Comparison of ENCODE assay signal across 18 cellular contexts in the genomic region with DNA sequence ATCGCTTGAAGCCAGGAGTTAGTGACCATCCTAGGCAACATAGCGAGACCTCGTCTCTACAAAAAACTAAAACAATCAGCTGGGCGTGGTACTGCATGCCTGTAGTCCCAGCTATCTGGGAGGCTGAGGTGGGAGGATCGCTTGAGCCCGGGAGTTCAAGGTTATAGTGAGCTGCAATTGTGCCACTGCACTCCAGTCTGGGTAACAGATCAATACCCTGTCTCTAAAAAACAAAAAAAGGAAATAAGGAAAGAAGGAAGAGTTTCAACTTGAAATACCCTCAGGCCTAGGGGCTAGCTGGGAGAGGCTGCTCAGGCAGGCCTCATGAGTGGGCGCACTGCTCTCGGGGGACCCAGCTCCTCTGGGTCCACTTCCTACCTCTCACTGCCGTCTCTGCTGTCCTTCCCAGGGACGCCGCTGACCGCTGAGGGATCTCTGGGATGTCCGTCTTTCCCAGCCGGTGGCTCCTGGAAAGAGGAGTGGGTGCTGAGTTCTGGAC. TPM values are rescaled to one million over a fixed set of nuclear protein-coding genes. Genes with fewer than 3 reads are reported as not detected.
DNase-seq lines count a peak whose midpoint lies in the region; ATAC-seq and TF ChIP-seq lines count a peak whose summit lies in the region.
"Had no signal": no experiment of that assay in that cellular context is flagged by ENCODE, and none has a peak within 500 bp of the region (broad histone marks: within the 10 kb centered on the region; RNA-seq: fewer than 3 reads in every experiment).

No MANE protein-coding gene starts in this region.

- peaks cover 81% of the 10 kb centered on the region for H3K36me3 ChIP-seq in CD4-positive, CD25-positive, alpha-beta regulatory T cell (ENCODE audit: control insufficient read depth, insufficient read depth, low read length)
- peaks cover 39% of the 10 kb centered on the region for H3K36me3 ChIP-seq in CD8-positive, alpha-beta T cell (ENCODE audit: insufficient read depth, low read length)

- intact Hi-C loops in CD8-positive, alpha-beta T cell (cut with DNase I, micrococcal nuclease), result no loop called here

- no peak overlapping the region for H3K27ac ChIP-seq in CD4-positive, CD25-positive, alpha-beta regulatory T cell (ENCODE audit: insufficient read depth, low read length, poor library complexity, severe bottlenecking)
- H3K27ac ChIP-seq in CD8-positive, alpha-beta T cell (ENCODE audit: low read depth, low read length), result no peak overlapping the region

- in situ Hi-C loops in GM13976 (cut with MboI; ENCODE audit: low sequenced_read_pairs, unreplicated experiment), result no loop called here

- peak overlapping the region in 2 of 3 donors; percentile 69 to 74 for H3K27ac Mint-ChIP-seq in CD4-positive, CD25-positive, alpha-beta regulatory T cell
- H3K27ac Mint-ChIP-seq in CD8-positive, alpha-beta T cell, result peak overlapping the region; percentile 34
- peak overlapping the region; percentile 55 for H3K27ac Mint-ChIP-seq in activated T-helper 17 cell treated with anti-CD3 and anti-CD28 coated beads, Interleukin-2, amount 50 U/mL, for 72 hours
- peak overlapping the region; percentile 21 to 40 for H3K27ac Mint-ChIP-seq in natural killer cell treated with Interleukin-12 subunit alpha and Interleukin-12 subunit beta and Interleukin-15 and Interleukin-18, amount 100 ng/mL, for 72 hours

- no peaks in the 10 kb centered on the region for H3K9me3 ChIP-seq in CD4-positive, CD25-positive, alpha-beta regulatory T cell (ENCODE audit: control insufficient read depth in 2 of 2, low read length in 2 of 2)
- H3K9me3 ChIP-seq in CD8-positive, alpha-beta T cell (ENCODE audit: low read length), result no peaks in the 10 kb centered on the region

- DNase-seq in CD4-positive, CD25-positive, alpha-beta regulatory T cell, result no peak
- DNase-seq in CD8-positive, alpha-beta T cell, result no peak
- DNase-seq in natural killer cell treated with Interleukin-12 subunit alpha and Interleukin-12 subunit beta and Interleukin-15 and Interleukin-18, amount 100 ng/mL, for 72 hours (ENCODE audit: low spot score), result no peak
- DNase-seq in Ammon's horn (ENCODE audit: low spot score) (no peak), omental fat pad (ENCODE audit: low spot score) (no peak), GM13976 (ENCODE audit: low spot score) (no peak)
- DNase-seq: DMS79 treated with DMSO at 0.1 percent for 48 hours, HCEC 1CT, KBM-7, NCI-H1417 treated with DMSO at 0.1 percent for 48 hours, NCI-H1930, NCI-H69, OCI-M1 had no signal

- H3K27me3 ChIP-seq in CD4-positive, CD25-positive, alpha-beta regulatory T cell (ENCODE audit: control insufficient read depth, insufficient read depth, low read length), result no peaks in the 10 kb centered on the region
- no peaks in the 10 kb centered on the region for H3K27me3 ChIP-seq in CD8-positive, alpha-beta T cell (ENCODE audit: insufficient read depth, low read length)

- no peak for ATAC-seq in CD4-positive, CD25-positive, alpha-beta regulatory T cell (ENCODE audit: low read depth in 2 of 2)
- ATAC-seq in CD8-positive, alpha-beta T cell, result no peak
- ATAC-seq in activated T-helper 17 cell treated with anti-CD3 and anti-CD28 coated beads, Interleukin-2, amount 50 U/mL, for 72 hours (replicated peaks), result no peak
- no peak for ATAC-seq in natural killer cell treated with Interleukin-12 subunit alpha and Interleukin-12 subunit beta and Interleukin-15 and Interleukin-18, amount 100 ng/mL, for 72 hours
- ATAC-seq in omental fat pad (ENCODE audit: low FRiP score) (no peak), GM19397 (IDR thresholded peaks at IDR 0.05; ENCODE audit: unreplicated experiment) (no peak)

- POLR2A ChIA-PET in CD8-positive, alpha-beta T cell (lab: Charles Lee), result no interaction called here

- CTCF ChIA-PET in CD8-positive, alpha-beta T cell (lab: Charles Lee), result interaction anchor here (0.6 to 1.3 kb wide), 3 partner anchors 39 to 139 kb away, joined by 3 to 4 read pairs (median 3); no protein-coding TSS in a partner anchor

- H3K4me1 Mint-ChIP-seq in CD4-positive, CD25-positive, alpha-beta regulatory T cell, result peaks cover 0 to 2% (median 1%) of the 10 kb centered on the region in 4 donors
- no peaks in the 10 kb centered on the region for H3K4me1 Mint-ChIP-seq in CD8-positive, alpha-beta T cell (ENCODE audit: low read depth)
- peaks cover 12% of the 10 kb centered on the region for H3K4me1 Mint-ChIP-seq in activated T-helper 17 cell treated with anti-CD3 and anti-CD28 coated beads, Interleukin-2, amount 50 U/mL, for 72 hours
- peaks cover 9 to 16% of the 10 kb centered on the region in 2 donors for H3K4me1 Mint-ChIP-seq in natural killer cell treated with Interleukin-12 subunit alpha and Interleukin-12 subunit beta and Interleukin-15 and Interleukin-18, amount 100 ng/mL, for 72 hours (ENCODE audit: low read depth in 2 of 2)

- H3K36me3 Mint-ChIP-seq in CD4-positive, CD25-positive, alpha-beta regulatory T cell, result peaks cover 28% of the 10 kb centered on the region
- peaks cover 82% of the 10 kb centered on the region for H3K36me3 Mint-ChIP-seq in CD8-positive, alpha-beta T cell
- peaks cover 99% of the 10 kb centered on the region for H3K36me3 Mint-ChIP-seq in activated T-helper 17 cell treated with anti-CD3 and anti-CD28 coated beads, Interleukin-2, amount 50 U/mL, for 72 hours (ENCODE audit: low read depth)
- H3K36me3 Mint-ChIP-seq in natural killer cell treated with Interleukin-12 subunit alpha and Interleukin-12 subunit beta and Interleukin-15 and Interleukin-18, amount 100 ng/mL, for 72 hours, result peaks cover 12% of the 10 kb centered on the region

- no peaks in the 10 kb centered on the region for H3K27me3 Mint-ChIP-seq in CD4-positive, CD25-positive, alpha-beta regulatory T cell
- H3K27me3 Mint-ChIP-seq in CD8-positive, alpha-beta T cell (ENCODE audit: low read depth), result no peaks in the 10 kb centered on the region
- H3K27me3 Mint-ChIP-seq in activated T-helper 17 cell treated with anti-CD3 and anti-CD28 coated beads, Interleukin-2, amount 50 U/mL, for 72 hours, result no peaks in the 10 kb centered on the region
- H3K27me3 Mint-ChIP-seq in natural killer cell treated with Interleukin-12 subunit alpha and Interleukin-12 subunit beta and Interleukin-15 and Interleukin-18, amount 100 ng/mL, for 72 hours, result no peaks in the 10 kb centered on the region

- H3K4me3 Mint-ChIP-seq in CD4-positive, CD25-positive, alpha-beta regulatory T cell, result no peak overlapping the region
- no peak overlapping the region for H3K4me3 Mint-ChIP-seq in CD8-positive, alpha-beta T cell
- H3K4me3 Mint-ChIP-seq in activated T-helper 17 cell treated with anti-CD3 and anti-CD28 coated beads, Interleukin-2, amount 50 U/mL, for 72 hours, result no peak overlapping the region
- no peak overlapping the region for H3K4me3 Mint-ChIP-seq in natural killer cell treated with Interleukin-12 subunit alpha and Interleukin-12 subunit beta and Interleukin-15 and Interleukin-18, amount 100 ng/mL, for 72 hours
- H3K4me3 Mint-ChIP-seq: CD14-positive monocyte had no signal

- TF ChIP-seq CTCF in CD8-positive, alpha-beta T cell (IDR thresholded peaks at IDR 0.05), result no peak
- no peak for TF ChIP-seq CTCF in omental fat pad (IDR thresholded peaks at IDR 0.05)
- TF ChIP-seq CTCF in GM13976 (IDR thresholded peaks at IDR 0.05; ENCODE audit: borderline replicate concordance, control extremely low read depth, extremely low read depth, insufficient read depth, missing control alignments), result no peak

- H3K9me3 Mint-ChIP-seq in CD4-positive, CD25-positive, alpha-beta regulatory T cell, result no peaks in the 10 kb centered on the region
- H3K9me3 Mint-ChIP-seq in CD8-positive, alpha-beta T cell, result no peaks in the 10 kb centered on the region
- H3K9me3 Mint-ChIP-seq in activated T-helper 17 cell treated with anti-CD3 and anti-CD28 coated beads, Interleukin-2, amount 50 U/mL, for 72 hours, result no peaks in the 10 kb centered on the region
- no peaks in the 10 kb centered on the region for H3K9me3 Mint-ChIP-seq in natural killer cell treated with Interleukin-12 subunit alpha and Interleukin-12 subunit beta and Interleukin-15 and Interleukin-18, amount 100 ng/mL, for 72 hours
- H3K9me3 Mint-ChIP-seq: CD14-positive monocyte had no signal

- no peaks in the 10 kb centered on the region for H3K4me1 ChIP-seq in CD4-positive, CD25-positive, alpha-beta regulatory T cell (ENCODE audit: control insufficient read depth, insufficient read depth, low read length, poor library complexity, severe bottlenecking)
- no peaks in the 10 kb centered on the region for H3K4me1 ChIP-seq in CD8-positive, alpha-beta T cell (ENCODE audit: insufficient read depth, low read length)

- no peak overlapping the region for H3K4me3 ChIP-seq in CD4-positive, CD25-positive, alpha-beta regulatory T cell (ENCODE audit: low read depth, low read length)
- no peak overlapping the region for H3K4me3 ChIP-seq in CD8-positive, alpha-beta T cell (ENCODE audit: low read depth, low read length)

RNA-seq across cellular contexts. Expression of gene PRRT1B, which starts 56.4 kb away (rescaled TPM):
- not detected for total RNA-seq in CD4-positive, CD25-positive, alpha-beta regulatory T cell
- polyA plus RNA-seq in CD4-positive, CD25-positive, alpha-beta regulatory T cell, result not detected
- total RNA-seq in CD8-positive, alpha-beta T cell, result not detected
- total RNA-seq in activated T-helper 17 cell treated with anti-CD3 and anti-CD28 coated beads, Interleukin-2, amount 50 U/mL, for 72 hours, result not detected
- total RNA-seq in natural killer cell treated with Interleukin-12 subunit alpha and Interleukin-12 subunit beta and Interleukin-15 and Interleukin-18, amount 100 ng/mL, for 72 hours, result not detected
- total RNA-seq in omental fat pad, result not detected
- total RNA-seq: G401, RPMI7951 had no signal
- polyA plus RNA-seq: CD14-positive monocyte had no signal
